Comparison of ENCODE assay signal across 19 cellular contexts in genomic region chr9:95939472-95939871, GRCh38.
DNase-seq lines count a peak whose midpoint lies in the region; ATAC-seq and TF ChIP-seq lines count a peak whose summit lies in the region.
"Had no signal": no experiment of that assay in that cellular context is flagged by ENCODE, and none has a peak within 500 bp of the region (broad histone marks: within the 10 kb centered on the region; RNA-seq: fewer than 3 reads in every experiment).

No MANE protein-coding gene starts in this region.

- H3K9me3 Mint-ChIP-seq in WTC11 (peaks cover 12% of the 10 kb centered on the region), CD14-positive monocyte (peaks cover 7 to 38% (median 22%) of the 10 kb centered on the region in 7 donors)
- H3K9me3 Mint-ChIP-seq: GM23338, HFFc6 had no signal

- H3K27ac Mint-ChIP-seq in WTC11, result peak overlapping the region; percentile 58; the same call in 1 of the 2 replicates
- H3K27ac Mint-ChIP-seq in CD14-positive monocyte, result no peak overlapping the region
- H3K27ac Mint-ChIP-seq: B cell; CD4-positive, alpha-beta T cell; GM23338; HFFc6 had no signal

- no peak overlapping the region for H2AFZ ChIP-seq in osteoblast (ENCODE audit: low read length)
- H2AFZ ChIP-seq: GM23338 had no signal

- CTCF ChIA-PET in WTC11 (lab: Charles Lee), result no interaction called here

- H3K4me3 Mint-ChIP-seq in WTC11 (no peak overlapping the region), CD14-positive monocyte (no peak overlapping the region)
- H3K4me3 Mint-ChIP-seq: B cell; CD4-positive, alpha-beta T cell; CD8-positive, alpha-beta memory T cell; GM23338; H9; HFFc6 had no signal

- H3K79me2 ChIP-seq in osteoblast (ENCODE audit: insufficient read depth, low read length), result peaks cover 7% of the 10 kb centered on the region

- H3K9me3 ChIP-seq in osteoblast (ENCODE audit: low read depth, low read length), result no peaks in the 10 kb centered on the region

- POLR2A ChIA-PET in WTC11 (lab: Charles Lee), result no interaction called here

- intact Hi-C loops in dorsolateral prefrontal cortex (cut with DNase I), result no loop called here
- intact Hi-C loops in CD14-positive monocyte (cut with micrococcal nuclease), result no loop called here

- no peaks in the 10 kb centered on the region for H3K27me3 Mint-ChIP-seq in WTC11 (ENCODE audit: low read depth)
- H3K27me3 Mint-ChIP-seq in CD14-positive monocyte (ENCODE audit: low read depth in 3 of 3), result no peaks in the 10 kb centered on the region
- H3K27me3 Mint-ChIP-seq: B cell; CD4-positive, alpha-beta T cell; CD8-positive, alpha-beta memory T cell had no signal

- TF ChIP-seq CTCF in WTC11 (IDR thresholded peaks at IDR 0.05) (no peak), dorsolateral prefrontal cortex (IDR thresholded peaks at IDR 0.05 in 54 of 56, conservative IDR thresholded peaks at IDR 0.05 in 2 of 56; ENCODE audit: low read depth in 1 of 56, partially characterized antibody in 56 of 56) (no peak), osteoblast (IDR thresholded peaks at IDR 0.05; ENCODE audit: extremely low read depth, low read depth, low read length) (no peak), CD14-positive monocyte (IDR thresholded peaks at IDR 0.05) (no peak)

- DNase-seq in WTC11 (ENCODE audit: low spot score) (no peak), dorsolateral prefrontal cortex (no peak), osteoblast (ENCODE audit: insufficient read length, low spot score, missing footprints) (no peak), AG20443 (ENCODE audit: low spot score) (no peak), foreskin melanocyte (no peak), CD14-positive monocyte (ENCODE audit: low spot score) (no peak)
- DNase-seq: CD4-positive, alpha-beta T cell; CD8-positive, alpha-beta memory T cell; DMS 273 treated with DMSO at 0.1 percent for 48 hours; DMS53; DMS79 treated with DMSO at 0.1 percent for 48 hours; GF-D8; H9; HFFc6 had no signal

- H3K27me3 ChIP-seq in dorsolateral prefrontal cortex (no peaks in the 10 kb centered on the region), osteoblast (ENCODE audit: insufficient read depth, low read length) (no peaks in the 10 kb centered on the region)
- H3K27me3 ChIP-seq: BLaER1 had no signal

- H3K36me3 Mint-ChIP-seq in WTC11, result peaks cover 58% of the 10 kb centered on the region
- H3K36me3 Mint-ChIP-seq in CD14-positive monocyte, result peaks cover 86 to 88% of the 10 kb centered on the region in 2 donors

- peaks cover 17% of the 10 kb centered on the region for H3K36me3 ChIP-seq in osteoblast (ENCODE audit: insufficient read depth, low read length)

- H3K4me2 ChIP-seq in osteoblast (ENCODE audit: insufficient read depth, low read length), result no peak overlapping the region
- H3K4me2 ChIP-seq: BLaER1, GM23338 had no signal

- H3K4me1 Mint-ChIP-seq in WTC11 (peaks cover 18% of the 10 kb centered on the region), CD14-positive monocyte (no peaks in the 10 kb centered on the region)
- H3K4me1 Mint-ChIP-seq: B cell had no signal

- no peaks in the 10 kb centered on the region for H4K20me1 ChIP-seq in osteoblast (ENCODE audit: insufficient read depth, low read length)
- H4K20me1 ChIP-seq: BLaER1 had no signal

- peaks cover 6% of the 10 kb centered on the region for H3K4me1 ChIP-seq in osteoblast (ENCODE audit: insufficient read depth, low read length)
- H3K4me1 ChIP-seq: BLaER1 had no signal

- ATAC-seq in WTC11, result no peak
- ATAC-seq: GM23338, HCT116 had no signal

- no peak overlapping the region for H3K4me3 ChIP-seq in dorsolateral prefrontal cortex
- no peak overlapping the region for H3K4me3 ChIP-seq in osteoblast (ENCODE audit: insufficient read depth, low read length)
- H3K4me3 ChIP-seq: BLaER1, GM23338 had no signal

- H3K27ac ChIP-seq in dorsolateral prefrontal cortex (peak overlapping the region in 32 of 59 donors; percentile 1 to 84 (median 52)), osteoblast (ENCODE audit: low read depth, low read length) (peak overlapping the region; percentile 22)
- H3K27ac ChIP-seq: BLaER1, C4-2B had no signal

TF ChIP-seq in WTC11, 78 proteins besides CTCF, POLR2A, EP300 and RAD21 (continues in another document):
- TF ChIP-seq HMGXB4 (CRISPR knock-in tag; IDR thresholded peaks at IDR 0.05) (no peak), RORB (CRISPR knock-in tag; IDR thresholded peaks at IDR 0.05) (no peak), FOXP4 (CRISPR knock-in tag; IDR thresholded peaks at IDR 0.05) (no peak), ZNF512 (CRISPR knock-in tag; IDR thresholded peaks at IDR 0.05; ENCODE audit: borderline replicate concordance) (no peak), CREM (CRISPR knock-in tag; IDR thresholded peaks at IDR 0.05) (no peak), SMAD4 (CRISPR knock-in tag; IDR thresholded peaks at IDR 0.05) (no peak), EMX1 (CRISPR knock-in tag; IDR thresholded peaks at IDR 0.05) (no peak), AR (CRISPR knock-in tag; IDR thresholded peaks at IDR 0.05) (no peak)
- TF ChIP-seq, protein P1, sequence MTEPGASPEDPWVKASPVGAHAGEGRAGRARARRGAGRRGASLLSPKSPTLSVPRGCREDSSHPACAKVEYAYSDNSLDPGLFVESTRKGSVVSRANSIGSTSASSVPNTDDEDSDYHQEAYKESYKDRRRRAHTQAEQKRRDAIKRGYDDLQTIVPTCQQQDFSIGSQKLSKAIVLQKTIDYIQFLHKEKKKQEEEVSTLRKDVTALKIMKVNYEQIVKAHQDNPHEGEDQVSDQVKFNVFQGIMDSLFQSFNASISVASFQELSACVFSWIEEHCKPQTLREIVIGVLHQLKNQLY (CRISPR knock-in tag; IDR thresholded peaks at IDR 0.05), result no peak
- TF ChIP-seq, protein P2, sequence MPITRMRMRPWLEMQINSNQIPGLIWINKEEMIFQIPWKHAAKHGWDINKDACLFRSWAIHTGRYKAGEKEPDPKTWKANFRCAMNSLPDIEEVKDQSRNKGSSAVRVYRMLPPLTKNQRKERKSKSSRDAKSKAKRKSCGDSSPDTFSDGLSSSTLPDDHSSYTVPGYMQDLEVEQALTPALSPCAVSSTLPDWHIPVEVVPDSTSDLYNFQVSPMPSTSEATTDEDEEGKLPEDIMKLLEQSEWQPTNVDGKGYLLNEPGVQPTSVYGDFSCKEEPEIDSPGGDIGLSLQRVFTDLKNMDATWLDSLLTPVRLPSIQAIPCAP (CRISPR knock-in tag; IDR thresholded peaks at IDR 0.05), result no peak
